Comparison of ENCODE assay signal across 1 cellular context in the genomic region with DNA sequence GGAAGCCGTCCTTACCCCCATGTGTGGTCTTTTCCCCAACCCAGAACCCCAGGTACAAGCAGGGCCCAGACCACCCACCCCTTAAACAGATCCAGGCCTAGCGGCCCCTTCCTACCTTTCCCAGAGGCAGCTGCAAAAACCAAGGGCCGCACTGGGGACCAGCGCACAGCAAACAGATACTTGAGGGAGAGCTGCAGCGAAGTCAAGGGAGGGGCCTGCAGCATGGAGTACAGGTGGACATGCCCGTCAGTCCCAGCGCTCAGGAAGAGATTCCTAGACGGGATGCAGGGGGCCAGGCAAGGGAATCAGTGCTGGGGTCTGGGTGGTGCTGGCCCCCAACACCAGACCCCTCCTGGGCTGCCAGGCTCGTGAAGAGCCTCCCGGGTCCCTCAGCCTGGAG.
TF ChIP-seq lines count a peak whose summit lies in the region.

No MANE protein-coding gene starts in this region.

TF ChIP-seq in HepG2, 621 proteins besides CTCF, POLR2A, EP300 and RAD21:
- no peak for TF ChIP-seq ZNF7 (CRISPR knock-in tag; IDR thresholded peaks at IDR 0.05)
- 0 out of 2 replicates have a peak, but pooled peaks have one; percentile 26 for TF ChIP-seq POLR2G (IDR thresholded peaks at IDR 0.05; ENCODE audit: low read depth, low read length)
